ENCODE assay signal across 13 cellular contexts in genomic region chr1:234730110-234730509, GRCh38.
DNase-seq lines count a peak whose midpoint lies in the region; ATAC-seq and TF ChIP-seq lines count a peak whose summit lies in the region.
"Had no signal": no experiment of that assay in that cellular context is flagged by ENCODE, and none has a peak within 500 bp of the region (broad histone marks: within the 10 kb centered on the region; RNA-seq: fewer than 3 reads in every experiment).

No MANE protein-coding gene starts in this region.

- DNase-seq in cardiac muscle cell (ENCODE audit: low read depth in 1 of 2, low spot score in 1 of 2) (no peak), left ventricle myocardium superior (no peak), Panc1 (ENCODE audit: low read depth, low spot score) (no peak), foreskin fibroblast (no peak)
- no peak for DNase-seq in stimulated activated naive CD8-positive, alpha-beta T cell treated with anti-CD3 and anti-CD28 coated beads, Interleukin-15, amount 100 ng/mL, for 72 hours
- DNase-seq in stimulated activated CD4-positive, alpha-beta T cell treated with anti-CD3 and anti-CD28 coated beads, Interleukin-15, amount 100 ng/mL, for 24 hours, result no peak
- DNase-seq in stimulated activated CD4-positive, alpha-beta T cell treated with anti-CD3 and anti-CD28 coated beads, Interleukin-1b, Interleukin-23, amount 100 ng/mL, for 48 hours, result no peak
- DNase-seq: activated CD8-positive, alpha-beta memory T cell treated with anti-CD3 and anti-CD28 coated beads, Interleukin-2, amount 50 U/mL, for 4 hours; NCI-H1694; NK-92 treated with Interleukin-12 subunit alpha and Interleukin-12 subunit beta, amount 100 ng/mL, for 24 hours; pancreas had no signal

- H3K36me3 ChIP-seq in cardiac muscle cell (no peaks in the 10 kb centered on the region), Panc1 (ENCODE audit: control insufficient read depth, insufficient read depth, low read length) (no peaks in the 10 kb centered on the region)
- H3K36me3 ChIP-seq: pancreas had no signal

- in situ Hi-C loops in Panc1 (cut with HindIII; ENCODE audit: low pct_unique_long_range_greater_than_20kb, low sequenced_read_pairs), result loop anchor here (25.0 kb wide), 1 partner anchor 257 kb away; no protein-coding TSS in a partner anchor

- no TSS peak for BruUV-seq in Panc1 (replicated peaks; lab: Mats Ljungman, UMichigan)

- no peaks in the 10 kb centered on the region for H3K27me3 ChIP-seq in cardiac muscle cell
- H3K27me3 ChIP-seq in Panc1 (ENCODE audit: control insufficient read depth, insufficient read depth, low read length), result no peaks in the 10 kb centered on the region
- H3K27me3 ChIP-seq: pancreas had no signal

- peaks cover 87% of the 10 kb centered on the region for H3K4me1 Mint-ChIP-seq in brain
- peaks cover 95% of the 10 kb centered on the region for H3K4me1 Mint-ChIP-seq in stimulated activated naive CD8-positive, alpha-beta T cell treated with anti-CD3 and anti-CD28 coated beads, Interleukin-15, amount 100 ng/mL, for 72 hours

- H3K27ac ChIP-seq in cardiac muscle cell (peak overlapping the region; percentile 44), Panc1 (ENCODE audit: low read length) (peak overlapping the region; percentile 95)
- H3K27ac ChIP-seq: pancreas had no signal

- ATAC-seq in left ventricle myocardium superior (no peak), Panc1 (no peak)
- ATAC-seq in stimulated activated naive CD8-positive, alpha-beta T cell treated with anti-CD3 and anti-CD28 coated beads, Interleukin-15, amount 100 ng/mL, for 72 hours, result no peak
- ATAC-seq: pancreas had no signal

- POLR2A ChIA-PET in Panc1 (lab: Charles Lee), result no interaction called here

- TF ChIP-seq CTCF in cardiac muscle cell (IDR thresholded peaks at IDR 0.05; ENCODE audit: low read depth, low read length), result no peak
- no peak for TF ChIP-seq CTCF in Panc1 (IDR thresholded peaks at IDR 0.05)
- TF ChIP-seq CTCF in brain (conservative IDR thresholded peaks at IDR 0.05), result no peak
- no peak for TF ChIP-seq CTCF in foreskin fibroblast (IDR thresholded peaks at IDR 0.05; ENCODE audit: low read depth, low read length)

- H3K9me3 Mint-ChIP-seq in brain, result peaks cover 0 to 8% (median 0%) of the 10 kb centered on the region in 5 experiments
- H3K9me3 Mint-ChIP-seq in stimulated activated naive CD8-positive, alpha-beta T cell treated with anti-CD3 and anti-CD28 coated beads, Interleukin-15, amount 100 ng/mL, for 72 hours, result no peaks in the 10 kb centered on the region

- H3K27me3 Mint-ChIP-seq in brain, result peaks cover 6% of the 10 kb centered on the region
- H3K27me3 Mint-ChIP-seq in stimulated activated naive CD8-positive, alpha-beta T cell treated with anti-CD3 and anti-CD28 coated beads, Interleukin-15, amount 100 ng/mL, for 72 hours, result no peaks in the 10 kb centered on the region

- H3K4me1 ChIP-seq in cardiac muscle cell (ENCODE audit: low read depth) (peaks cover 41% of the 10 kb centered on the region), Panc1 (ENCODE audit: control insufficient read depth, insufficient read depth, low read length) (peaks cover 46% of the 10 kb centered on the region)

- CTCF ChIA-PET in Panc1 (lab: Charles Lee), result no interaction called here

- peak overlapping the region in 1 of 5 experiments; percentile 12 for H3K4me3 Mint-ChIP-seq in brain
- peak overlapping the region; percentile 56 to 69 for H3K4me3 Mint-ChIP-seq in stimulated activated naive CD8-positive, alpha-beta T cell treated with anti-CD3 and anti-CD28 coated beads, Interleukin-15, amount 100 ng/mL, for 72 hours

- intact Hi-C loops in left ventricle myocardium superior (cut with micrococcal nuclease), result no loop called here
- intact Hi-C loops in Panc1 (cut with micrococcal nuclease; ENCODE audit: unreplicated experiment), result no loop called here

- H3K36me3 Mint-ChIP-seq in brain, result no peaks in the 10 kb centered on the region

- H3K4me3 ChIP-seq in cardiac muscle cell, result no peak overlapping the region
- no peak overlapping the region for H3K4me3 ChIP-seq in Panc1 (ENCODE audit: low read depth in 2 of 2, low read length in 2 of 2)
- H3K4me3 ChIP-seq in foreskin fibroblast (ENCODE audit: low read depth in 1 of 2, low read length in 2 of 2), result no peak overlapping the region
- H3K4me3 ChIP-seq: lung, pancreas had no signal

- peak overlapping the region; percentile 4 to 100 (median 92) for H3K27ac Mint-ChIP-seq in brain
- no peak overlapping the region for H3K27ac Mint-ChIP-seq in stimulated activated naive CD8-positive, alpha-beta T cell treated with anti-CD3 and anti-CD28 coated beads, Interleukin-15, amount 100 ng/mL, for 72 hours

- no peaks in the 10 kb centered on the region for H3K9me3 ChIP-seq in cardiac muscle cell (ENCODE audit: low read depth)
- no peaks in the 10 kb centered on the region for H3K9me3 ChIP-seq in Panc1 (ENCODE audit: control insufficient read depth, insufficient read depth, low read depth, low read length)
- H3K9me3 ChIP-seq: pancreas had no signal

Comparison
In these comparisons a context has a peak if more than half of its experiments do, and no peak if none do; other contexts are left out.
1. H3K27ac Mint-ChIP-seq: peak in brain (5 of 5); none in stimulated activated naive CD8-positive, alpha-beta T cell treated with anti-CD3 and anti-CD28 coated beads, Interleukin-15, amount 100 ng/mL, for 72 hours (0 of 2).